8 cellular contexts compared by ENCODE assay signal in genomic region chr17:41689497-41690299, GRCh38. TPM values are rescaled to one million over a fixed set of nuclear protein-coding genes. Genes with fewer than 3 reads are reported as not detected.
A peak's percentile ranks its signal among the peaks of the same experiment; 100 is the strongest.
DNase-seq lines count a peak whose midpoint lies in the region; ATAC-seq and TF ChIP-seq lines count a peak whose summit lies in the region.

No MANE protein-coding gene starts in this region.

- H3K36me3 ChIP-seq in MG63 (peaks cover 55% of the 10 kb centered on the region), muscle layer of duodenum (ENCODE audit: control insufficient read depth in 1 of 2, insufficient read depth in 2 of 2, low read length in 2 of 2) (peaks cover 35 to 54% of the 10 kb centered on the region in 2 donors), transverse colon (peaks cover 0 to 47% (median 26%) of the 10 kb centered on the region in 4 donors)

- H3K4me3 ChIP-seq in MG63 (peak overlapping the region; percentile 97), muscle layer of duodenum (ENCODE audit: low read depth in 1 of 2, low read length in 2 of 2) (peak overlapping the region; percentile 77 to 87), transverse colon (peak overlapping the region; percentile 50 to 90 (median 64))

- peaks cover 5% of the 10 kb centered on the region for H3K27me3 Mint-ChIP-seq in WTC11 (ENCODE audit: low read depth)

- peak overlapping the region; percentile 100 for H3K27ac ChIP-seq in muscle layer of duodenum (ENCODE audit: low read length)
- H3K27ac ChIP-seq in transverse colon = peak overlapping the region; percentile 97 to 100 (median 98)

- no peaks in the 10 kb centered on the region for H3K9me3 ChIP-seq in MG63
- H3K9me3 ChIP-seq in muscle layer of duodenum (ENCODE audit: control insufficient read depth in 1 of 2, low read length in 2 of 2) = no peaks in the 10 kb centered on the region
- no peaks in the 10 kb centered on the region for H3K9me3 ChIP-seq in transverse colon

- H3K9me3 Mint-ChIP-seq in WTC11 = peaks cover 18% of the 10 kb centered on the region

- H3K36me3 Mint-ChIP-seq in WTC11 = peaks cover 40% of the 10 kb centered on the region

- no peak for DNase-seq in GM10248 (ENCODE audit: extremely low spot score)
- DNase-seq in MG63 = peak; percentile 33
- DNase-seq in WTC11 (ENCODE audit: low spot score) = peak; percentile 30
- DNase-seq in effector CD4-positive, alpha-beta T cell = peak; percentile 43
- DNase-seq in transverse colon = peak; percentile 34
- DNase-seq in GM19240 (ENCODE audit: insufficient read length, low spot score) = no peak

- TF ChIP-seq POLR2A in transverse colon (IDR thresholded peaks at IDR 0.05) = no peak

- intact Hi-C loops in transverse colon (cut with DNase I; ENCODE audit: low total_unique reads) = no loop called here

- ATAC-seq in WTC11 = no peak
- ATAC-seq in GM18861 (IDR thresholded peaks at IDR 0.05; ENCODE audit: unreplicated experiment) = no peak

- H3K27ac Mint-ChIP-seq in WTC11 = peak overlapping the region; percentile 98

- in situ Hi-C loops in transverse colon (cut with MboI; ENCODE audit: low pct_ligation_motif_present in 1 of 4, low pct_unique_long_range_greater_than_20kb in 1 of 4, low sequenced_read_pairs in 3 of 4) = no loop called here

- H3K4me3 Mint-ChIP-seq in WTC11 = peak overlapping the region; percentile 92

- 0 to 2% methylated on average over 3 to 27 of the region's 27 CpGs for WGBS in transverse colon (ENCODE audit: low coverage in 1 of 2), 2 donors

- POLR2A ChIA-PET in GM10248 (lab: Yijun Ruan, JAX) (interaction anchor here (0.5 to 5.8 kb wide), 15 partner anchors 11 to 1417 kb away, joined by 3 to 134 read pairs (median 4); partner anchors contain the start of genes DNAJC7 and JUP), WTC11 (lab: Charles Lee) (interaction anchor here (0.6 to 5.1 kb wide), 20 partner anchors 10 to 274 kb away, joined by 3 to 42 read pairs (median 4); partner anchors contain the start of genes FKBP10, JUP and KRT19)

- CTCF ChIA-PET in GM10248 (lab: Yijun Ruan, JAX) (interaction anchor here (0.6 to 9.3 kb wide), 8 partner anchors 9 to 331 kb away, joined by 3 to 118 read pairs (median 11); partner anchors contain the start of gene NKIRAS2), WTC11 (lab: Charles Lee) (interaction anchor here (0.6 to 3.1 kb wide), 17 partner anchors 10 to 367 kb away, joined by 3 to 47 read pairs (median 5); partner anchors contain the start of genes JUP and ODAD4)

- H3K27me3 ChIP-seq in MG63 = no peaks in the 10 kb centered on the region
- no peaks in the 10 kb centered on the region for H3K27me3 ChIP-seq in muscle layer of duodenum (ENCODE audit: low read depth, low read length)
- no peaks in the 10 kb centered on the region for H3K27me3 ChIP-seq in transverse colon

- H3K4me1 Mint-ChIP-seq in WTC11 = peaks cover 15% of the 10 kb centered on the region

- TF ChIP-seq EP300 in transverse colon (IDR thresholded peaks at IDR 0.05; ENCODE audit: low read depth) = no peak

- H3K4me1 ChIP-seq in muscle layer of duodenum (ENCODE audit: control insufficient read depth in 1 of 2, insufficient read depth in 2 of 2, low read length in 2 of 2) = peaks cover 17 to 25% of the 10 kb centered on the region in 2 donors
- H3K4me1 ChIP-seq in transverse colon = peaks cover 17 to 33% (median 21%) of the 10 kb centered on the region in 4 donors

- TF ChIP-seq CTCF in GM10248 (IDR thresholded peaks at IDR 0.05; ENCODE audit: control extremely low read depth, extremely low read depth, low read depth, missing control alignments) = peak; percentile 38
- TF ChIP-seq CTCF in WTC11 (IDR thresholded peaks at IDR 0.05) = peak; percentile 42
- peak; percentile 53 to 91 (median 66) for TF ChIP-seq CTCF in transverse colon (IDR thresholded peaks at IDR 0.05)

TF ChIP-seq in WTC11, 78 proteins besides CTCF, POLR2A, EP300 and RAD21 (continues in another document):
- TF ChIP-seq RORB (CRISPR knock-in tag; IDR thresholded peaks at IDR 0.05) (peak; percentile 1; the same call in 1 of the 2 replicates), SMAD3 (CRISPR knock-in tag; IDR thresholded peaks at IDR 0.05; ENCODE audit: borderline replicate concordance) (no peak), ZMAT4 (CRISPR knock-in tag; IDR thresholded peaks at IDR 0.05) (peak; percentile 60; the same call in 1 of the 2 replicates), E2F1 (CRISPR knock-in tag; IDR thresholded peaks at IDR 0.05) (no peak), PRDM15 (CRISPR knock-in tag; IDR thresholded peaks at IDR 0.05) (no peak), MAX (CRISPR knock-in tag; IDR thresholded peaks at IDR 0.05) (peak; percentile 95), ZNF317 (CRISPR knock-in tag; IDR thresholded peaks at IDR 0.05; ENCODE audit: borderline replicate concordance, low read depth) (peak; percentile 29; the same call in 1 of the 2 replicates), TEAD1 (CRISPR knock-in tag; IDR thresholded peaks at IDR 0.05) (no peak), PRRX2 (CRISPR knock-in tag; IDR thresholded peaks at IDR 0.05) (peak; percentile 11; the same call in 1 of the 2 replicates), CREB1 (CRISPR knock-in tag; IDR thresholded peaks at IDR 0.05) (no peak), ATF6 (CRISPR knock-in tag; IDR thresholded peaks at IDR 0.05) (no peak), CREM (CRISPR knock-in tag; IDR thresholded peaks at IDR 0.05) (no peak), ZBTB21 (CRISPR knock-in tag; IDR thresholded peaks at IDR 0.05; ENCODE audit: borderline replicate concordance) (no peak)

RNA-seq across cellular contexts. Expression of gene EIF1, which starts 1.0 kb away (rescaled TPM):
- total RNA-seq in MG63 (2014; rRNA removed; shearing (Covaris generic); ENCODE audit: low replicate concordance) = 42.2 and 90.7 TPM in 2 replicates
- 466 to 481 TPM (median 475 TPM) in 3 replicates for total RNA-seq in WTC11 (2021)
- 100 to 1,000 TPM in 3 of 4 donors, 10 to 100 TPM in 1; 93.3 to 520 (median 241) TPM for total RNA-seq in transverse colon

RNA-seq across cellular contexts. Expression of gene GAST, which starts 22.4 kb away (rescaled TPM):
- not detected in 2 replicates for total RNA-seq in MG63 (2014; rRNA removed; shearing (Covaris generic); ENCODE audit: low replicate concordance)
- total RNA-seq in WTC11 (2021) (not detected in 3 replicates), transverse colon (not detected)

RNA-seq across cellular contexts. Expression of gene HAP1, which starts 44.7 kb away (rescaled TPM):
- not detected in 2 replicates for total RNA-seq in MG63 (2014; rRNA removed; shearing (Covaris generic); ENCODE audit: low replicate concordance)
- 4.4 to 5.0 TPM (median 4.4 TPM) in 3 replicates for total RNA-seq in WTC11 (2021)
- under 1 TPM in 2 of 4 donors, not detected in 2; 0.55 to 0.79 TPM for total RNA-seq in transverse colon

Comparison
In these comparisons a context has a peak if more than half of its experiments do, and no peak if none do; other contexts are left out.
1. DNase-seq: peak in MG63 (single experiment), WTC11 (single experiment), effector CD4-positive, alpha-beta T cell (single experiment) and transverse colon (single experiment); none in GM10248 (single experiment) and GM19240 (single experiment).
2. Peak in every context shown above with its lines, with median percentiles within 50 percentile points of each other: CTCF ChIP-seq and H3K4me3 ChIP-seq.